In the genomic region with DNA sequence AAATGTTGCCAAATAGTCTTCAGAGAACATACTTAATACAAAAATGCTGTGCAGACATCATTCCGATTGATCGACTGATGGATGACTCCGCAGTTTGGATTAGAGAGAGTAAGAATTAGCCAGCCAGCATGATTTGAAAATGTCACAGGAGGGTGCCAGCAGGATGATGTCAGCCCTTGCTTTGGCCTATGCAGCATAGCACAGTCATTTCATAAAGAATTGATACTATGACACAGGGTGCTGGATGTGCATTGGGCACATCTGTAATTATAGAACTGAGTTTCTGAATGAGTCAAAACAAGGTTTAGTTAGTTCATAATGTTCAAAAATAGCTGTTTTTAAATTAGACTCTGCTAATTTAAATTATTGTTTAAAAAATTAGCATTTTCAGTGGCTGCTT, we compare ENCODE assay signal across 1 cellular context.
TF ChIP-seq lines count a peak whose summit lies in the region.

No MANE protein-coding gene starts in this region.

TF ChIP-seq in SK-N-SH treated with all-trans-retinoic acid at 6 μM for 48 hours, 23 proteins besides CTCF, POLR2A, EP300 and RAD21:
- TF ChIP-seq, protein P1, sequence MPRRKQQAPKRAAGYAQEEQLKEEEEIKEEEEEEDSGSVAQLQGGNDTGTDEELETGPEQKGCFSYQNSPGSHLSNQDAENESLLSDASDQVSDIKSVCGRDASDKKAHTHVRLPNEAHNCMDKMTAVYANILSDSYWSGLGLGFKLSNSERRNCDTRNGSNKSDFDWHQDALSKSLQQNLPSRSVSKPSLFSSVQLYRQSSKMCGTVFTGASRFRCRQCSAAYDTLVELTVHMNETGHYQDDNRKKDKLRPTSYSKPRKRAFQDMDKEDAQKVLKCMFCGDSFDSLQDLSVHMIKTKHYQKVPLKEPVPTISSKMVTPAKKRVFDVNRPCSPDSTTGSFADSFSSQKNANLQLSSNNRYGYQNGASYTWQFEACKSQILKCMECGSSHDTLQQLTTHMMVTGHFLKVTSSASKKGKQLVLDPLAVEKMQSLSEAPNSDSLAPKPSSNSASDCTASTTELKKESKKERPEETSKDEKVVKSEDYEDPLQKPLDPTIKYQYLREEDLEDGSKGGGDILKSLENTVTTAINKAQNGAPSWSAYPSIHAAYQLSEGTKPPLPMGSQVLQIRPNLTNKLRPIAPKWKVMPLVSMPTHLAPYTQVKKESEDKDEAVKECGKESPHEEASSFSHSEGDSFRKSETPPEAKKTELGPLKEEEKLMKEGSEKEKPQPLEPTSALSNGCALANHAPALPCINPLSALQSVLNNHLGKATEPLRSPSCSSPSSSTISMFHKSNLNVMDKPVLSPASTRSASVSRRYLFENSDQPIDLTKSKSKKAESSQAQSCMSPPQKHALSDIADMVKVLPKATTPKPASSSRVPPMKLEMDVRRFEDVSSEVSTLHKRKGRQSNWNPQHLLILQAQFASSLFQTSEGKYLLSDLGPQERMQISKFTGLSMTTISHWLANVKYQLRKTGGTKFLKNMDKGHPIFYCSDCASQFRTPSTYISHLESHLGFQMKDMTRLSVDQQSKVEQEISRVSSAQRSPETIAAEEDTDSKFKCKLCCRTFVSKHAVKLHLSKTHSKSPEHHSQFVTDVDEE (CRISPR knock-in tag; IDR thresholded peaks at IDR 0.05): no peak
- TF ChIP-seq RARB (CRISPR knock-in tag; IDR thresholded peaks at IDR 0.05) (no peak), ZNF565 (CRISPR knock-in tag; conservative IDR thresholded peaks at IDR 0.05; ENCODE audit: low read depth) (no peak), ESRRG (CRISPR knock-in tag; IDR thresholded peaks at IDR 0.05) (no peak), OSR1 (CRISPR knock-in tag; IDR thresholded peaks at IDR 0.05) (no peak), CSDC2 (CRISPR knock-in tag; IDR thresholded peaks at IDR 0.05) (no peak), ARNTL (CRISPR knock-in tag; IDR thresholded peaks at IDR 0.05; ENCODE audit: borderline replicate concordance, low read depth) (no peak), TCF4 (CRISPR knock-in tag; IDR thresholded peaks at IDR 0.05; ENCODE audit: borderline replicate concordance) (no peak), BACH2 (CRISPR knock-in tag; IDR thresholded peaks at IDR 0.05; ENCODE audit: borderline replicate concordance) (no peak), ZFP3 (CRISPR knock-in tag; IDR thresholded peaks at IDR 0.05) (no peak), ZC3H10 (CRISPR knock-in tag; IDR thresholded peaks at IDR 0.05) (no peak), PPARA (CRISPR knock-in tag; IDR thresholded peaks at IDR 0.05; ENCODE audit: borderline replicate concordance) (no peak), ZNF8 (CRISPR knock-in tag; IDR thresholded peaks at IDR 0.05) (no peak)
- TF ChIP-seq, protein P2, sequence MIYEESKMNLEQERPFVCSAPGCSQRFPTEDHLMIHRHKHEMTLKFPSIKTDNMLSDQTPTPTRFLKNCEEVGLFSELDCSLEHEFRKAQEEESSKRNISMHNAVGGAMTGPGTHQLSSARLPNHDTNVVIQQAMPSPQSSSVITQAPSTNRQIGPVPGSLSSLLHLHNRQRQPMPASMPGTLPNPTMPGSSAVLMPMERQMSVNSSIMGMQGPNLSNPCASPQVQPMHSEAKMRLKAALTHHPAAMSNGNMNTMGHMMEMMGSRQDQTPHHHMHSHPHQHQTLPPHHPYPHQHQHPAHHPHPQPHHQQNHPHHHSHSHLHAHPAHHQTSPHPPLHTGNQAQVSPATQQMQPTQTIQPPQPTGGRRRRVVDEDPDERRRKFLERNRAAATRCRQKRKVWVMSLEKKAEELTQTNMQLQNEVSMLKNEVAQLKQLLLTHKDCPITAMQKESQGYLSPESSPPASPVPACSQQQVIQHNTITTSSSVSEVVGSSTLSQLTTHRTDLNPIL (CRISPR knock-in tag; IDR thresholded peaks at IDR 0.05; ENCODE audit: low read depth): no peak
- TF ChIP-seq, protein P3, sequence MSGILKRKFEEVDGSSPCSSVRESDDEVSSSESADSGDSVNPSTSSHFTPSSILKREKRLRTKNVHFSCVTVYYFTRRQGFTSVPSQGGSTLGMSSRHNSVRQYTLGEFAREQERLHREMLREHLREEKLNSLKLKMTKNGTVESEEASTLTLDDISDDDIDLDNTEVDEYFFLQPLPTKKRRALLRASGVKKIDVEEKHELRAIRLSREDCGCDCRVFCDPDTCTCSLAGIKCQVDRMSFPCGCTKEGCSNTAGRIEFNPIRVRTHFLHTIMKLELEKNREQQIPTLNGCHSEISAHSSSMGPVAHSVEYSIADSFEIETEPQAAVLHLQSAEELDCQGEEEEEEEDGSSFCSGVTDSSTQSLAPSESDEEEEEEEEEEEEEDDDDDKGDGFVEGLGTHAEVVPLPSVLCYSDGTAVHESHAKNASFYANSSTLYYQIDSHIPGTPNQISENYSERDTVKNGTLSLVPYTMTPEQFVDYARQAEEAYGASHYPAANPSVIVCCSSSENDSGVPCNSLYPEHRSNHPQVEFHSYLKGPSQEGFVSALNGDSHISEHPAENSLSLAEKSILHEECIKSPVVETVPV (CRISPR knock-in tag; IDR thresholded peaks at IDR 0.05): no peak
- TF ChIP-seq, protein P4, sequence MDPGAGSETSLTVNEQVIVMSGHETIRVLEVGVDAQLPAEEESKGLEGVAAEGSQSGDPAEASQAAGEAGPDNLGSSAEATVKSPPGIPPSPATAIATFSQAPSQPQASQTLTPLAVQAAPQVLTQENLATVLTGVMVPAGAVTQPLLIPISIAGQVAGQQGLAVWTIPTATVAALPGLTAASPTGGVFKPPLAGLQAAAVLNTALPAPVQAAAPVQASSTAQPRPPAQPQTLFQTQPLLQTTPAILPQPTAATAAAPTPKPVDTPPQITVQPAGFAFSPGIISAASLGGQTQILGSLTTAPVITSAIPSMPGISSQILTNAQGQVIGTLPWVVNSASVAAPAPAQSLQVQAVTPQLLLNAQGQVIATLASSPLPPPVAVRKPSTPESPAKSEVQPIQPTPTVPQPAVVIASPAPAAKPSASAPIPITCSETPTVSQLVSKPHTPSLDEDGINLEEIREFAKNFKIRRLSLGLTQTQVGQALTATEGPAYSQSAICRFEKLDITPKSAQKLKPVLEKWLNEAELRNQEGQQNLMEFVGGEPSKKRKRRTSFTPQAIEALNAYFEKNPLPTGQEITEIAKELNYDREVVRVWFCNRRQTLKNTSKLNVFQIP (CRISPR knock-in tag; IDR thresholded peaks at IDR 0.05; ENCODE audit: borderline replicate concordance, low read depth): no peak
